8 cellular contexts compared by ENCODE assay signal in the genomic region with DNA sequence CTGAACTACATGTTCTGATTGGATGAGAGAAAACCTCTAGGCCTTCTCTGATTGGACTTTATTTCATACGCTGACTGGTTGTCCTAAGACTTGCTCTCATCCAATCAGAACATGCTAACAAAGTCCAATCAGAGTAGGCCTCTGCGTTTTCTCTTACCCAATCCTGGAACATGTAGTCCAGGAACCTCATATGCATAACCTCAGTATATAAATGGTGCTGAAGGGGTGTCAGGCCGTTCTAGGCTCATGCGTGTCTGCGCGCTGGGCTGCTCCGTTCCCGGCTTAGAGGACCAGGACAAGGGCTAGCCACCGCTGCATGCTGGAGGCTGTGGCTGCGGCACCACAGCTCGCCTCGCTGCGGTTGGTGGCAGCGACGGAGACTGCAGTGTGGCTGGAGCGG.
DNase-seq lines count a peak whose midpoint lies in the region; ATAC-seq and TF ChIP-seq lines count a peak whose summit lies in the region.
"Not testable (repeated sequence)": the region's sequence is repeated elsewhere in the genome, so short reads cannot be mapped to it uniquely, and the experiment has no call there.

No MANE protein-coding gene starts in this region.

- CTCF ChIA-PET in HCT116 (lab: Charles Lee); activated CD8-positive, alpha-beta T cell treated with anti-CD3 and anti-CD28 coated beads, Interleukin-2, amount 10 ng/mL, durations not matched to agents 7 days and 5 days (lab: Charles Lee): not testable (repeated sequence)

- not testable (repeated sequence) for H3K36me3 ChIP-seq in CD4-positive, CD25-positive, alpha-beta regulatory T cell (ENCODE audit: control insufficient read depth, insufficient read depth, low read length); HCT116 (ENCODE audit: control insufficient read depth in 1 of 2, insufficient read depth in 2 of 2, low read length in 2 of 2)

- not testable (repeated sequence) for H4K20me1 ChIP-seq in HCT116 (ENCODE audit: insufficient read depth)

- not testable (repeated sequence) for H3K27me3 ChIP-seq in CD4-positive, CD25-positive, alpha-beta regulatory T cell (ENCODE audit: control insufficient read depth, insufficient read depth, low read length); HCT116 (ENCODE audit: insufficient read depth, low read length)

- ATAC-seq in CD4-positive, CD25-positive, alpha-beta regulatory T cell (ENCODE audit: low read depth in 2 of 2); activated CD8-positive, alpha-beta T cell treated with anti-CD3 and anti-CD28 coated beads, Interleukin-2, amount 10 ng/mL, durations not matched to agents 7 days and 5 days; activated naive CD8-positive, alpha-beta T cell treated with anti-CD3 and anti-CD28 coated beads, Interleukin-2, amount 50 U/mL, for 24 hours; effector memory CD8-positive, alpha-beta T cell (replicated peaks): not testable (repeated sequence)
- ATAC-seq in HCT116 = 0 out of 2 replicates have a peak, but pooled peaks have one; percentile 13
- ATAC-seq in stimulated activated naive CD8-positive, alpha-beta T cell treated with anti-CD3 and anti-CD28 coated beads, Interleukin-15, amount 100 ng/mL, for 72 hours = peak; percentile 24

- peak overlapping the region; percentile 67 to 91 (median 85) for H3K27ac Mint-ChIP-seq in CD4-positive, CD25-positive, alpha-beta regulatory T cell
- peak overlapping the region; percentile 63 for H3K27ac Mint-ChIP-seq in T-helper 2 cell treated with Interferon-gamma antibody and Interleukin-4, amounts not matched to agents 5 μg/mL and 100 μg/mL, for 36 hours
- peak overlapping the region; percentile 48 for H3K27ac Mint-ChIP-seq in activated CD8-positive, alpha-beta T cell treated with anti-CD3 and anti-CD28 coated beads, Interleukin-2, amount 10 ng/mL, durations not matched to agents 7 days and 5 days
- not testable (repeated sequence) for H3K27ac Mint-ChIP-seq in activated naive CD8-positive, alpha-beta T cell treated with anti-CD3 and anti-CD28 coated beads, Interleukin-2, amount 50 U/mL, for 24 hours; effector memory CD8-positive, alpha-beta T cell
- H3K27ac Mint-ChIP-seq in stimulated activated naive CD8-positive, alpha-beta T cell treated with anti-CD3 and anti-CD28 coated beads, Interleukin-15, amount 100 ng/mL, for 72 hours = peak overlapping the region; percentile 8 to 83

- H3K9ac ChIP-seq in HCT116 (ENCODE audit: low read length) = not testable (repeated sequence)

- not testable (repeated sequence) for H3K79me2 ChIP-seq in HCT116 (ENCODE audit: insufficient read depth, low read length)

- RAD21 ChIA-PET in HCT116 (lab: Charles Lee; ENCODE audit: low non-redundant PET in 1 of 2, low total read pairs in 2 of 2, uncharacterized antibody in 2 of 2, unreplicated experiment in 2 of 2) = not testable (repeated sequence)

- POLR2A ChIA-PET in HCT116 (lab: Charles Lee); activated CD8-positive, alpha-beta T cell treated with anti-CD3 and anti-CD28 coated beads, Interleukin-2, amount 10 ng/mL, durations not matched to agents 7 days and 5 days (lab: Charles Lee): not testable (repeated sequence)

- not testable (repeated sequence) for H3K9me3 ChIP-seq in CD4-positive, CD25-positive, alpha-beta regulatory T cell (ENCODE audit: control insufficient read depth in 2 of 2, low read length in 2 of 2); HCT116 (ENCODE audit: control insufficient read depth in 1 of 2, insufficient read depth in 1 of 2, low read depth in 1 of 2, low read length in 2 of 2)

- H3K36me3 Mint-ChIP-seq in CD4-positive, CD25-positive, alpha-beta regulatory T cell; T-helper 2 cell treated with Interferon-gamma antibody and Interleukin-4, amounts not matched to agents 5 μg/mL and 100 μg/mL, for 36 hours (ENCODE audit: low read depth); activated CD8-positive, alpha-beta T cell treated with anti-CD3 and anti-CD28 coated beads, Interleukin-2, amount 10 ng/mL, durations not matched to agents 7 days and 5 days (ENCODE audit: low read depth); activated naive CD8-positive, alpha-beta T cell treated with anti-CD3 and anti-CD28 coated beads, Interleukin-2, amount 50 U/mL, for 24 hours (ENCODE audit: low read depth); effector memory CD8-positive, alpha-beta T cell (ENCODE audit: insufficient read depth): not testable (repeated sequence)

- intact Hi-C loops in HCT116 (cut with micrococcal nuclease) = not testable (repeated sequence)

- peak overlapping the region; percentile 55 to 81 (median 71) for H3K4me3 Mint-ChIP-seq in CD4-positive, CD25-positive, alpha-beta regulatory T cell
- H3K4me3 Mint-ChIP-seq in T-helper 2 cell treated with Interferon-gamma antibody and Interleukin-4, amounts not matched to agents 5 μg/mL and 100 μg/mL, for 36 hours = peak overlapping the region; percentile 51
- H3K4me3 Mint-ChIP-seq in activated CD8-positive, alpha-beta T cell treated with anti-CD3 and anti-CD28 coated beads, Interleukin-2, amount 10 ng/mL, durations not matched to agents 7 days and 5 days = not testable (repeated sequence)
- peak overlapping the region; percentile 13 for H3K4me3 Mint-ChIP-seq in activated naive CD8-positive, alpha-beta T cell treated with anti-CD3 and anti-CD28 coated beads, Interleukin-2, amount 50 U/mL, for 24 hours
- peak overlapping the region; percentile 2 to 44 for H3K4me3 Mint-ChIP-seq in effector memory CD8-positive, alpha-beta T cell
- peak overlapping the region; percentile 36 to 70 for H3K4me3 Mint-ChIP-seq in stimulated activated naive CD8-positive, alpha-beta T cell treated with anti-CD3 and anti-CD28 coated beads, Interleukin-15, amount 100 ng/mL, for 72 hours

- not testable (repeated sequence) for H2AFZ ChIP-seq in HCT116 (ENCODE audit: low read depth, low read length, poor library complexity, severe bottlenecking)

- DNase-seq in CD4-positive, CD25-positive, alpha-beta regulatory T cell; HCT116 (ENCODE audit: low read depth, low spot score); T-helper 2 cell treated with Interferon-gamma antibody and Interleukin-4, amounts not matched to agents 5 μg/mL and 100 μg/mL, for 36 hours (ENCODE audit: low spot score); activated CD8-positive, alpha-beta T cell treated with anti-CD3 and anti-CD28 coated beads, Interleukin-2, amount 10 ng/mL, durations not matched to agents 7 days and 5 days; activated naive CD8-positive, alpha-beta T cell treated with anti-CD3 and anti-CD28 coated beads, Interleukin-2, amount 50 U/mL, for 24 hours; effector memory CD8-positive, alpha-beta T cell; stimulated activated naive CD8-positive, alpha-beta T cell treated with anti-CD3 and anti-CD28 coated beads, Interleukin-15, amount 100 ng/mL, for 72 hours: not testable (repeated sequence)
- DNase-seq in activated effector memory CD4-positive, alpha-beta T cell treated with anti-CD3 and anti-CD28 coated beads, Interleukin-2, amount 50 U/mL, for 16 hours = peak; percentile 55

- not testable (repeated sequence) for TF ChIP-seq POLR2A in HCT116 (IDR thresholded peaks at IDR 0.05; ENCODE audit: borderline replicate concordance, extremely low read depth, insufficient read depth, insufficient read length)

- not testable (repeated sequence) for TF ChIP-seq CTCF in HCT116 (IDR thresholded peaks at IDR 0.05 in 2 of 3, conservative IDR thresholded peaks at IDR 0.05 in 1 of 3; ENCODE audit: borderline replicate concordance in 1 of 3, insufficient read depth in 1 of 3, low read depth in 2 of 3, low read length in 2 of 3)

- peaks cover 0 to 42% (median 11%) of the 10 kb centered on the region in 4 donors for H3K4me1 Mint-ChIP-seq in CD4-positive, CD25-positive, alpha-beta regulatory T cell
- H3K4me1 Mint-ChIP-seq in T-helper 2 cell treated with Interferon-gamma antibody and Interleukin-4, amounts not matched to agents 5 μg/mL and 100 μg/mL, for 36 hours (ENCODE audit: low read depth) = peaks cover 11% of the 10 kb centered on the region
- H3K4me1 Mint-ChIP-seq in activated CD8-positive, alpha-beta T cell treated with anti-CD3 and anti-CD28 coated beads, Interleukin-2, amount 10 ng/mL, durations not matched to agents 7 days and 5 days (ENCODE audit: low read depth) = peaks cover 14% of the 10 kb centered on the region
- peaks cover 27% of the 10 kb centered on the region for H3K4me1 Mint-ChIP-seq in activated naive CD8-positive, alpha-beta T cell treated with anti-CD3 and anti-CD28 coated beads, Interleukin-2, amount 50 U/mL, for 24 hours
- peaks cover 0 to 13% of the 10 kb centered on the region in 2 donors for H3K4me1 Mint-ChIP-seq in effector memory CD8-positive, alpha-beta T cell (ENCODE audit: low read depth in 2 of 2)
- H3K4me1 Mint-ChIP-seq in stimulated activated naive CD8-positive, alpha-beta T cell treated with anti-CD3 and anti-CD28 coated beads, Interleukin-15, amount 100 ng/mL, for 72 hours = peaks cover 35% of the 10 kb centered on the region

- H3K9me3 Mint-ChIP-seq in CD4-positive, CD25-positive, alpha-beta regulatory T cell; T-helper 2 cell treated with Interferon-gamma antibody and Interleukin-4, amounts not matched to agents 5 μg/mL and 100 μg/mL, for 36 hours; activated CD8-positive, alpha-beta T cell treated with anti-CD3 and anti-CD28 coated beads, Interleukin-2, amount 10 ng/mL, durations not matched to agents 7 days and 5 days (ENCODE audit: insufficient read depth); activated naive CD8-positive, alpha-beta T cell treated with anti-CD3 and anti-CD28 coated beads, Interleukin-2, amount 50 U/mL, for 24 hours; effector memory CD8-positive, alpha-beta T cell; stimulated activated naive CD8-positive, alpha-beta T cell treated with anti-CD3 and anti-CD28 coated beads, Interleukin-15, amount 100 ng/mL, for 72 hours: not testable (repeated sequence)

- H3K4me3 ChIP-seq in CD4-positive, CD25-positive, alpha-beta regulatory T cell (ENCODE audit: low read depth, low read length); HCT116 (replicated peaks in 1 of 2; ENCODE audit: low read depth in 1 of 2, low read length in 2 of 2): not testable (repeated sequence)

- not testable (repeated sequence) for TF ChIP-seq RAD21 in HCT116 (IDR thresholded peaks at IDR 0.05; ENCODE audit: low read depth)

- peak overlapping the region; percentile 6 for H3K27ac ChIP-seq in CD4-positive, CD25-positive, alpha-beta regulatory T cell (ENCODE audit: insufficient read depth, low read length, poor library complexity, severe bottlenecking)
- not testable (repeated sequence) for H3K27ac ChIP-seq in HCT116 (ENCODE audit: low read depth, low read length)

- not testable (repeated sequence) for H3K9me2 ChIP-seq in HCT116 (ENCODE audit: insufficient read depth)

- BruUV-seq in HCT116 (replicated peaks; lab: Mats Ljungman, UMichigan) = not testable (repeated sequence)

- not testable (repeated sequence) for H3K27me3 Mint-ChIP-seq in CD4-positive, CD25-positive, alpha-beta regulatory T cell; activated CD8-positive, alpha-beta T cell treated with anti-CD3 and anti-CD28 coated beads, Interleukin-2, amount 10 ng/mL, durations not matched to agents 7 days and 5 days (ENCODE audit: low read depth); activated naive CD8-positive, alpha-beta T cell treated with anti-CD3 and anti-CD28 coated beads, Interleukin-2, amount 50 U/mL, for 24 hours; effector memory CD8-positive, alpha-beta T cell; stimulated activated naive CD8-positive, alpha-beta T cell treated with anti-CD3 and anti-CD28 coated beads, Interleukin-15, amount 100 ng/mL, for 72 hours
- H3K27me3 Mint-ChIP-seq in T-helper 2 cell treated with Interferon-gamma antibody and Interleukin-4, amounts not matched to agents 5 μg/mL and 100 μg/mL, for 36 hours (ENCODE audit: low read depth) = peaks cover 13% of the 10 kb centered on the region

- not testable (repeated sequence) for H3K4me2 ChIP-seq in HCT116 (ENCODE audit: low read length)

- H3K4me1 ChIP-seq in CD4-positive, CD25-positive, alpha-beta regulatory T cell (ENCODE audit: control insufficient read depth, insufficient read depth, low read length, poor library complexity, severe bottlenecking); HCT116 (ENCODE audit: control insufficient read depth in 1 of 2, insufficient read depth in 2 of 2, low read length in 2 of 2): not testable (repeated sequence)
